Comparison of ENCODE assay signal across 1 cellular context in the genomic region with DNA sequence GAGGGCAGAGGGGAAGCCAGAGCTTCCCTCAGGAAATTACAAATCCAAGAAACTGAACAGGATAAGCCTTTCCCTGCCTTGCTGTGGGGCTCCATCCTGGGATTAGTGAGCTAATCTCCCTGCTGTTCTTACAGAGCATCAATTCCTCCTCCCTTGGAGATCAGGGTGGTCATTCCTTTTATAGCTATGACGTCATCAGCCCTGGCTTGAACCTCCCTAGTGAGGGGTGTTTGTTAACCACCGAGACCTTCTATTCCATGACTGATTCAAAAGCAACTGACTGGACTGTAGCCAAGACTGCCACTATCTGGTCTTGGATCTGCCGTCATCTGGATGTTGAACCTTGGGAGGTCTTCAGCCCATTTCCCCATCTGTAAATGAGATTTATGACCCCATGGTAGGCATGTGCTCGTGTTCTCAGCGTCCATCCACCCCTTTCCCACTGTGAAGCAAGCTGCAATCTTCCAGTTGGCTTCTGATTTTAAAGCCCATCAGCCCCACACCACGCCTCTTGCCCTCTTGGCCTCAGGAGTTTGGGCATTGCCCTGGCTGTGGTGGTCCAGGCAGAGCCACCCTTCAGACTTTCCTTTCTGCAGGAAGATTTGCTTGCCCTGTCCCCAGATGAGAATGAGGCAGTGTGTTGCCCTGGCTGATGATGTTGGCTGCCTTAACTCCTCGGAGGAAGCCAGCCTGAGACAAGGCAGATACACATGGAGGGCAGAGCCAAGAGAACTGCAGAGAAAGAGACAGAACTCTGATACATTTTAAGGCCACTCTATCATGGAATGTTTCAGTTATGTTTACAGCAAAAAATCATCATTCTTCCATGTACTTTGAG.
TF ChIP-seq lines count a peak whose summit lies in the region.

No MANE protein-coding gene starts in this region.

TF ChIP-seq in SK-N-SH, 30 proteins besides CTCF, POLR2A, EP300 and RAD21 (continued from another document):
- TF ChIP-seq, protein P1, sequence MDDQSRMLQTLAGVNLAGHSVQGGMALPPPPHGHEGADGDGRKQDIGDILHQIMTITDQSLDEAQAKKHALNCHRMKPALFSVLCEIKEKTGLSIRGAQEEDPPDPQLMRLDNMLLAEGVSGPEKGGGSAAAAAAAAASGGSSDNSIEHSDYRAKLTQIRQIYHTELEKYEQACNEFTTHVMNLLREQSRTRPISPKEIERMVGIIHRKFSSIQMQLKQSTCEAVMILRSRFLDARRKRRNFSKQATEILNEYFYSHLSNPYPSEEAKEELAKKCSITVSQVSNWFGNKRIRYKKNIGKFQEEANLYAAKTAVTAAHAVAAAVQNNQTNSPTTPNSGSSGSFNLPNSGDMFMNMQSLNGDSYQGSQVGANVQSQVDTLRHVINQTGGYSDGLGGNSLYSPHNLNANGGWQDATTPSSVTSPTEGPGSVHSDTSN (IDR thresholded peaks at IDR 0.05) = peak; percentile 81
- TF ChIP-seq MEF2A (IDR thresholded peaks at IDR 0.05; ENCODE audit: borderline replicate concordance, low read depth) (peak; percentile 76; the same call in 1 of the 2 replicates), TEAD4 (IDR thresholded peaks at IDR 0.05; ENCODE audit: borderline replicate concordance, insufficient read depth) (no peak), RCOR1 (IDR thresholded peaks at IDR 0.05; ENCODE audit: low read length) (no peak; the same call in 1 of the 2 replicates)
